ENCODE assay signal across 17 cellular contexts in the genomic region with DNA sequence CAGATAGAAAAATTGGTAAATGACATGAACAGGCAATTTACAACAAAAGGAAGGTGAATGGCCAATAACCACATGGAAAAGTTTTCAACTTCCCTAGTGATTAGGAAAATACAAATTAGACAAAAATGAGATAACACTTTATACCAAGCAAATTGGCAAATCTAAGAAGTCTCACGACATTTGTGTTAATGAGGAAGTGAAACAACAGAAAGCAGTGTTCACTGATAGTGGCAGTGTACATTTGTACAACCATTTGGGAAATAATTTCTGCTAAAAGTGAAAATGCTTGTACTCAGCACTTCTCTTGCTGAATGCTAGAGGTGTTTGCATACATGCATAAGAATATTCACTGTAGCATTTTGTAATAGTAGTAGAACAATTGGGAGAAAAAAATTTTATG.
DNase-seq lines count a peak whose midpoint lies in the region; ATAC-seq lines count a peak whose summit lies in the region.
"Had no signal": no experiment of that assay in that cellular context is flagged by ENCODE, and none has a peak within 500 bp of the region (broad histone marks: within the 10 kb centered on the region; RNA-seq: fewer than 3 reads in every experiment).

No MANE protein-coding gene starts in this region.

- H3K4ac ChIP-seq in trophoblast cell (ENCODE audit: low read depth, low read length), result no peak overlapping the region

- H2BK5ac ChIP-seq in trophoblast cell (ENCODE audit: low read depth, low read length, poor library complexity), result no peak overlapping the region

- no peaks in the 10 kb centered on the region for H3K9me3 ChIP-seq in trophoblast cell (ENCODE audit: insufficient read depth, low read depth, low read length)
- H3K9me3 ChIP-seq: BLaER1 treated with 17β-estradiol and CSF1 and Interleukin-3, amounts not matched to agents 10 nM and 100 nM had no signal

- DNase-seq in NOMO-1 (lab: John Stamatoyannopoulos, UW; ENCODE audit: unreplicated experiment in 2 of 2) (peak; percentile 6 to 68), NOMO-1 treated with dmso at 0.1 percent for 144 hours (lab: John Stamatoyannopoulos, UW; ENCODE audit: unreplicated experiment) (no peak), NAMALWA (ENCODE audit: low spot score) (peak; percentile 31), trophoblast cell (no peak), left ventricle myocardium superior (no peak)
- no peak for DNase-seq in activated T-cell treated with anti-CD3 and anti-CD28 coated beads, Interleukin-2, amount 50 U/mL, for 48 hours
- DNase-seq: 8988T, EL, H9, KG1, NCI-H1436 treated with DMSO at 0.1 percent for 48 hours, NCI-H345, NCI-H69, SHP77 treated with DMSO at 0.1 percent for 48 hours had no signal

- H3K23ac ChIP-seq in trophoblast cell (ENCODE audit: low read length), result no peak overlapping the region

- no peak overlapping the region for H4K8ac ChIP-seq in trophoblast cell (ENCODE audit: low read depth, low read length)

- peak; percentile 53 for ATAC-seq in HG02885 (IDR thresholded peaks at IDR 0.05; ENCODE audit: poor library complexity, unreplicated experiment)
- ATAC-seq in left ventricle myocardium superior, result no peak
- no peak for ATAC-seq in GM18517 (IDR thresholded peaks at IDR 0.05; ENCODE audit: unreplicated experiment)

- H3K18ac ChIP-seq in trophoblast cell (ENCODE audit: low read length), result no peak overlapping the region

- no peak overlapping the region for H3K14ac ChIP-seq in trophoblast cell (ENCODE audit: low read length)

- WGBS in trophoblast cell (ENCODE audit: extremely low coverage, insufficient coverage, insufficient read length), result no CpG with 5 or more reads among the region's 1 CpG

- H2BK12ac ChIP-seq in trophoblast cell (ENCODE audit: low read length), result no peak overlapping the region

- H2AK5ac ChIP-seq in trophoblast cell (ENCODE audit: low read length), result no peak overlapping the region

- H2BK120ac ChIP-seq in trophoblast cell (ENCODE audit: insufficient read depth, low read length, poor library complexity), result peak overlapping the region; percentile 13

- no peak overlapping the region for H3K9ac ChIP-seq in trophoblast cell (ENCODE audit: low read length)
- H3K9ac ChIP-seq: BLaER1 treated with 17β-estradiol and CSF1 and Interleukin-3, amounts not matched to agents 10 nM and 100 nM had no signal

- peaks cover 14% of the 10 kb centered on the region for H3K79me1 ChIP-seq in trophoblast cell (ENCODE audit: low read length)

- no peaks in the 10 kb centered on the region for H3K27me3 ChIP-seq in trophoblast cell (ENCODE audit: insufficient read depth, low read length)
- H3K27me3 ChIP-seq: BLaER1 treated with 17β-estradiol and CSF1 and Interleukin-3, amounts not matched to agents 10 nM and 100 nM had no signal

- no peaks in the 10 kb centered on the region for H3K36me3 ChIP-seq in trophoblast cell (ENCODE audit: control insufficient read depth in 1 of 2, insufficient read depth in 2 of 2, low read length in 2 of 2)
- H3K36me3 ChIP-seq: BLaER1 treated with 17β-estradiol and CSF1 and Interleukin-3, amounts not matched to agents 10 nM and 100 nM had no signal

- peak overlapping the region; percentile 41 for H4K91ac ChIP-seq in trophoblast cell (ENCODE audit: low read depth, low read length)

- H3K27ac ChIP-seq in trophoblast cell (ENCODE audit: low read depth, low read length), result no peak overlapping the region
- H3K27ac ChIP-seq: BLaER1 treated with 17β-estradiol and CSF1 and Interleukin-3, amounts not matched to agents 10 nM and 100 nM had no signal

- no peak overlapping the region for H3K4me2 ChIP-seq in trophoblast cell (ENCODE audit: low read length)

- H3K79me2 ChIP-seq in trophoblast cell (ENCODE audit: control insufficient read depth, insufficient read depth, low read length, poor library complexity), result peaks cover 2% of the 10 kb centered on the region

- H2AFZ ChIP-seq in trophoblast cell (ENCODE audit: insufficient read depth, low read length, poor library complexity), result no peak overlapping the region

- H3K4me3 ChIP-seq in trophoblast cell (ENCODE audit: low read depth, low read length), result no peak overlapping the region
- H3K4me3 ChIP-seq: BLaER1 treated with 17β-estradiol and CSF1 and Interleukin-3, amounts not matched to agents 10 nM and 100 nM had no signal

- intact Hi-C loops in left ventricle myocardium superior (cut with micrococcal nuclease), result no loop called here

- no peak overlapping the region for H4K12ac ChIP-seq in trophoblast cell (ENCODE audit: low read depth, low read length)

- peaks cover 6 to 9% of the 10 kb centered on the region in 2 experiments for H3K4me1 ChIP-seq in trophoblast cell (ENCODE audit: control insufficient read depth in 1 of 2, insufficient read depth in 2 of 2, low read length in 2 of 2)

Comparison
In these comparisons a context has a peak if more than half of its experiments do, and no peak if none do; other contexts are left out.
1. DNase-seq: peak in NOMO-1 (2 of 2) and NAMALWA (single experiment); none in NOMO-1 treated with dmso at 0.1 percent for 144 hours (single experiment), trophoblast cell (0 of 2), left ventricle myocardium superior (single experiment) and activated T-cell treated with anti-CD3 and anti-CD28 coated beads, Interleukin-2, amount 50 U/mL, for 48 hours (0 of 2).